8 cellular contexts compared by ENCODE assay signal in the genomic region with DNA sequence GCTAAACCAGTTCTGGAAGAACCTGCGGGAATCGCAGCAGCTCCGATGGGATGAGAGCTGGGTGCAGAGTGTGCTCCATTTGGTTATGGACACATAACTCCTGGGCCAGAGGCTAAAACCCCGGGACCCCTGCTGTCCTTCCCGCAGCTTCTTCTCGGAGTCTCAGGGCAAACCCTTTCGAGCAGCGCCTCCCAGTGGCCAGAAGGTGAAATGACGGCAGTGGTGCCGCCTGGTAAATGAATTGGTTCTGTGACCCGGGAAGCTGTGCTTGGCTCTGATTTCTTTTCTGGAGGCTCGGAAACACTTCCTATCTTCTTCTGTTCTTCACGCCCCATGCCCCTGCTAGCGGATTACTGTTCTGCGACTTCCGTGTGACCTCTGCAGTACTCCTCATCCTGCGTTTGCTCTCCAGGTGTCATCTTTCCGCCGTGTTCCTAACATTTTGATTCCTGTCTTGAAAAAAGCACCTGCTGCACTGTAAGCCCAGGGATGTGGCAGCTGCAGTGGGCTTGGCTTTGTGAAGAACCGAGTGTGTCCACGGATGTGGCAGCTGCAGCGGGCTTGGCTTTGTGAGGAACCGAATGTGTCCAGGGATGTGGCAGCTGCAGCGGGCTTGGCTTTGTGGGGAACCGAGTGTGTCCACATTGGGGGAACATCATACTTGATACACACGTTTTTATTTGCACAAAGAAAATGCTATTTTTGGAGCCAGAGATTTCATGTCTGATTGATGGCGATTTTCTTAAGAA.
DNase-seq lines count a peak whose midpoint lies in the region; ATAC-seq and TF ChIP-seq lines count a peak whose summit lies in the region.
"Not testable (repeated sequence)": the region's sequence is repeated elsewhere in the genome, so short reads cannot be mapped to it uniquely, and the experiment has no call there.

No MANE protein-coding gene starts in this region.

- intact Hi-C loops in colonic mucosa (cut with DNase I); psoas muscle (cut with DNase I); transverse colon (cut with DNase I; ENCODE audit: low total_unique reads): not testable (repeated sequence)

- in situ Hi-C loops in SK-MEL-5 (cut with HindIII; ENCODE audit: low pct_unique_long_range_greater_than_20kb, low sequenced_read_pairs); transverse colon (cut with MboI; ENCODE audit: low pct_ligation_motif_present in 1 of 4, low pct_unique_long_range_greater_than_20kb in 1 of 4, low sequenced_read_pairs in 3 of 4): not testable (repeated sequence)

- not testable (repeated sequence) for H3K4me1 ChIP-seq in colonic mucosa, psoas muscle, transverse colon

- H3K27ac ChIP-seq in colonic mucosa, psoas muscle, transverse colon: not testable (repeated sequence)

- not testable (repeated sequence) for ATAC-seq in psoas muscle

- H3K9me3 ChIP-seq in colonic mucosa, psoas muscle, transverse colon: not testable (repeated sequence)

- H3K4me3 ChIP-seq in colonic mucosa, psoas muscle, transverse colon: not testable (repeated sequence)

- TF ChIP-seq CTCF in colonic mucosa (IDR thresholded peaks at IDR 0.05) (peak; percentile 50), psoas muscle (IDR thresholded peaks at IDR 0.05) (peak; percentile 49), transverse colon (IDR thresholded peaks at IDR 0.05) (peak; percentile 59 to 63 (median 63))

- DNase-seq in ELR (ENCODE audit: low read depth) (peak; percentile 11), MV-4-11 (lab: John Stamatoyannopoulos, UW) (peak; percentile 32), SK-MEL-5 (ENCODE audit: low read depth, low spot score) (peak; percentile 18), activated T-cell treated with anti-CD3 and anti-CD28 coated beads for 48 hours (ENCODE audit: low read depth) (peak; percentile 31), colonic mucosa (peak; percentile 62), inferior parietal cortex (ENCODE audit: extremely low spot score) (peak; percentile 33), psoas muscle (peak in 1 of 2 donors; percentile 41), transverse colon (peak; percentile 61)

- TF ChIP-seq EP300 in transverse colon (IDR thresholded peaks at IDR 0.05; ENCODE audit: low read depth), result not testable (repeated sequence)

- WGBS in psoas muscle, 3 donors, result 9 to 14% (median 12%) methylated on average over 22 to 27 of the region's 27 CpGs
- WGBS in transverse colon (ENCODE audit: low coverage in 1 of 2), 2 donors, result 0 to 27% methylated on average over 4 to 27 of the region's 27 CpGs

- H3K27me3 ChIP-seq in colonic mucosa; psoas muscle (ENCODE audit: insufficient read depth in 3 of 3, low read length in 2 of 3); transverse colon: not testable (repeated sequence)

- not testable (repeated sequence) for H3K9ac ChIP-seq in colonic mucosa (ENCODE audit: low read depth in 2 of 2, low read length in 2 of 2)

- not testable (repeated sequence) for TF ChIP-seq POLR2A in transverse colon (IDR thresholded peaks at IDR 0.05)

- H3K36me3 ChIP-seq in colonic mucosa; psoas muscle (ENCODE audit: insufficient read depth in 1 of 2, low read depth in 1 of 2); transverse colon: not testable (repeated sequence)
